23 cellular contexts compared by ENCODE assay signal in the genomic region with DNA sequence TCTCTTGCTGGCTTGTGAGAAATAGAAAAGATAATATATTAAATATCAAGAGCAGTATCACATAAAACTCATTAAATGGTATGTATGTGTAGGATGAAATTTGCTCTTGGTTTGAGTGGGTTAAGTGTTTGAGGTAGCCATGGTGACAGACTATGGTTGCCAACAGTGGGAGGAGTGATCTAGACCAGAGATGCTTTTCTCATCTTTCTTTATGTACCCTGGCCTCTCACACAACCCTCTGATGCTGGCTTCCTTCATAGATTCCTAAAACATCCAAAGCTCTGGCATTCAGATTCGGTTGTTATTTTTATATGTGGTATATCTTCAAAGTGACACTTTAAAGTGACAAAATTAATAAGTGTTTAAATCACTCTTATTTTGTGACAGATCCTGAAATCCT. TPM values are rescaled to one million over a fixed set of nuclear protein-coding genes. Genes with fewer than 3 reads are reported as not detected.
DNase-seq lines count a peak whose midpoint lies in the region; ATAC-seq and TF ChIP-seq lines count a peak whose summit lies in the region.
"Had no signal": no experiment of that assay in that cellular context is flagged by ENCODE, and none has a peak within 500 bp of the region (broad histone marks: within the 10 kb centered on the region; RNA-seq: fewer than 3 reads in every experiment).

No MANE protein-coding gene starts in this region.

- DNase-seq in GM23338 (ENCODE audit: low spot score): no peak
- DNase-seq in HT-29 (ENCODE audit: low spot score): peak; percentile 6
- peak; percentile 14 for DNase-seq in NCI-H748 treated with DMSO at 0.1 percent for 48 hours (lab: John Stamatoyannopoulos, UW)
- no peak for DNase-seq in caudate nucleus (lab: John Stamatoyannopoulos, UW)
- DNase-seq in tibial artery: no peak
- DNase-seq in HFFc6: no peak
- DNase-seq: CD4-positive, CD25-positive, alpha-beta regulatory T cell; GOT3; HCEC 1CT; Karpas-422; NCI-H1436 treated with DMSO at 0.1 percent for 48 hours; NCI-H1930; NCI-H2171; NCI-H345; NCI-H526; Peyer's patch; SJCRH30; T-helper 1 cell had no signal

- intact Hi-C loops in tibial artery (cut with DNase I; ENCODE audit: low total_unique reads): no loop called here

- H3K27ac ChIP-seq in GM23338 (ENCODE audit: low read depth): no peak overlapping the region
- peak overlapping the region; percentile 62 for H3K27ac ChIP-seq in neural cell (ENCODE audit: low read length)
- H3K27ac ChIP-seq in caudate nucleus (ENCODE audit: low read depth, low read length): no peak overlapping the region
- H3K27ac ChIP-seq in tibial artery: no peak overlapping the region
- H3K27ac ChIP-seq: Peyer's patch, SJCRH30 had no signal

- H3K9me3 Mint-ChIP-seq in GM23338 (no peaks in the 10 kb centered on the region), HFFc6 (no peaks in the 10 kb centered on the region)

- H3K36me3 Mint-ChIP-seq in GM23338 (ENCODE audit: low read depth) (no peaks in the 10 kb centered on the region), HFFc6 (ENCODE audit: low read depth) (no peaks in the 10 kb centered on the region)
- H3K36me3 Mint-ChIP-seq: CD4-positive, CD25-positive, alpha-beta regulatory T cell had no signal

- H3K27me3 Mint-ChIP-seq in GM23338 (ENCODE audit: insufficient read depth, low read depth, poor library complexity) (no peaks in the 10 kb centered on the region), HFFc6 (ENCODE audit: insufficient read depth) (peaks cover 3% of the 10 kb centered on the region)
- H3K27me3 Mint-ChIP-seq: CD4-positive, CD25-positive, alpha-beta regulatory T cell had no signal

- H3K27me3 ChIP-seq in GM23338 (ENCODE audit: insufficient read depth) (no peaks in the 10 kb centered on the region), neural cell (ENCODE audit: insufficient read depth, low read depth, low read length) (no peaks in the 10 kb centered on the region), tibial artery (no peaks in the 10 kb centered on the region)
- H3K27me3 ChIP-seq: Peyer's patch, SJCRH30 had no signal

- no peaks in the 10 kb centered on the region for H3K9me2 ChIP-seq in GM23338 (ENCODE audit: insufficient read depth)
- H3K9me2 ChIP-seq in neural cell (ENCODE audit: insufficient read depth, low read length): no peaks in the 10 kb centered on the region

- H3K4me2 ChIP-seq in GM23338 (no peak overlapping the region), neural cell (ENCODE audit: low read length) (peak overlapping the region; percentile 13)

- H3K4me1 Mint-ChIP-seq in GM23338 (peaks cover 6% of the 10 kb centered on the region; the same call in 2 of the 3 replicates), HFFc6 (ENCODE audit: low read depth) (no peaks in the 10 kb centered on the region)
- H3K4me1 Mint-ChIP-seq: CD4-positive, CD25-positive, alpha-beta regulatory T cell had no signal

- H3K79me2 ChIP-seq in GM23338 (replicated peaks; ENCODE audit: insufficient read depth): no peaks in the 10 kb centered on the region
- no peaks in the 10 kb centered on the region for H3K79me2 ChIP-seq in neural cell (replicated peaks; ENCODE audit: insufficient read depth, low read length)

- H2AFZ ChIP-seq in GM23338: 0 out of 2 replicates have a peak overlapping the region, but pooled peaks have one; percentile 7
- no peak overlapping the region for H2AFZ ChIP-seq in neural cell (ENCODE audit: low read depth, low read length)

- TF ChIP-seq CTCF in GM23338 (conservative IDR thresholded peaks at IDR 0.05; ENCODE audit: low read depth in 2 of 2): no peak
- no peak for TF ChIP-seq CTCF in neural cell (IDR thresholded peaks at IDR 0.05; ENCODE audit: poor library complexity, severe bottlenecking)
- TF ChIP-seq CTCF in tibial artery (IDR thresholded peaks at IDR 0.05): no peak
- TF ChIP-seq CTCF in HFFc6 (IDR thresholded peaks at IDR 0.05): no peak

- no peak for TF ChIP-seq RAD21 in neural cell (conservative IDR thresholded peaks at IDR 0.05)

- TF ChIP-seq EP300 in neural cell (conservative IDR thresholded peaks at IDR 0.05; ENCODE audit: poor library complexity, severe bottlenecking): no peak

- H3K4me3 Mint-ChIP-seq in GM23338 (no peak overlapping the region), HFFc6 (no peak overlapping the region)
- H3K4me3 Mint-ChIP-seq: CD4-positive, CD25-positive, alpha-beta regulatory T cell had no signal

- H3K27ac Mint-ChIP-seq in GM23338 (no peak overlapping the region), HFFc6 (no peak overlapping the region)
- H3K27ac Mint-ChIP-seq: CD4-positive, CD25-positive, alpha-beta regulatory T cell had no signal

- no peaks in the 10 kb centered on the region for H3K9me3 ChIP-seq in neural cell (ENCODE audit: low read length)
- no peaks in the 10 kb centered on the region for H3K9me3 ChIP-seq in tibial artery
- H3K9me3 ChIP-seq: Peyer's patch, SJCRH30 had no signal

- ATAC-seq in GM23338: no peak

- H4K20me1 ChIP-seq in GM23338 (replicated peaks; ENCODE audit: insufficient read depth) (no peaks in the 10 kb centered on the region), neural cell (ENCODE audit: insufficient read depth) (no peaks in the 10 kb centered on the region)

- H3K4me1 ChIP-seq in GM23338 (ENCODE audit: insufficient read depth) (no peaks in the 10 kb centered on the region), tibial artery (no peaks in the 10 kb centered on the region)
- H3K4me1 ChIP-seq: Peyer's patch, SJCRH30 had no signal

- H3F3A ChIP-seq in GM23338 (replicated peaks; ENCODE audit: low read depth) (no peaks in the 10 kb centered on the region), neural cell (ENCODE audit: insufficient read depth, low read length, poor library complexity, severe bottlenecking) (no peaks in the 10 kb centered on the region)

- peak overlapping the region; percentile 28 for H3K9ac ChIP-seq in neural cell (ENCODE audit: low read length)

- no peak overlapping the region for H3K4me3 ChIP-seq in GM23338
- peak overlapping the region; percentile 19 for H3K4me3 ChIP-seq in neural cell (ENCODE audit: low read length)
- no peak overlapping the region for H3K4me3 ChIP-seq in tibial artery
- H3K4me3 ChIP-seq: Peyer's patch, SJCRH30 had no signal

- H3K36me3 ChIP-seq in GM23338 (ENCODE audit: insufficient read depth): no peaks in the 10 kb centered on the region
- no peaks in the 10 kb centered on the region for H3K36me3 ChIP-seq in neural cell (ENCODE audit: insufficient read depth, low read length)
- no peaks in the 10 kb centered on the region for H3K36me3 ChIP-seq in tibial artery
- H3K36me3 ChIP-seq: Peyer's patch, SJCRH30 had no signal

TF ChIP-seq in GM23338, 12 proteins besides CTCF, POLR2A, EP300 and RAD21 (continues in another document):
- no peak for TF ChIP-seq ZNF114 (CRISPR knock-in tag; IDR thresholded peaks at IDR 0.05)
- TF ChIP-seq NANOG (IDR thresholded peaks at IDR 0.05; ENCODE audit: borderline replicate concordance): no peak
- TF ChIP-seq POLR2AphosphoS5 (IDR thresholded peaks at IDR 0.05; ENCODE audit: low read depth): no peak
- no peak for TF ChIP-seq JUNB (IDR thresholded peaks at IDR 0.05; ENCODE audit: unreplicated experiment)
- TF ChIP-seq EZH2 (IDR thresholded peaks at IDR 0.05; ENCODE audit: low read depth, unreplicated experiment): no peak
- TF ChIP-seq CREB1 (CRISPR knock-in tag; IDR thresholded peaks at IDR 0.05; ENCODE audit: low read depth): no peak
- TF ChIP-seq ZNF331 (CRISPR knock-in tag; IDR thresholded peaks at IDR 0.05; ENCODE audit: low read depth): no peak
- TF ChIP-seq, protein P1, sequence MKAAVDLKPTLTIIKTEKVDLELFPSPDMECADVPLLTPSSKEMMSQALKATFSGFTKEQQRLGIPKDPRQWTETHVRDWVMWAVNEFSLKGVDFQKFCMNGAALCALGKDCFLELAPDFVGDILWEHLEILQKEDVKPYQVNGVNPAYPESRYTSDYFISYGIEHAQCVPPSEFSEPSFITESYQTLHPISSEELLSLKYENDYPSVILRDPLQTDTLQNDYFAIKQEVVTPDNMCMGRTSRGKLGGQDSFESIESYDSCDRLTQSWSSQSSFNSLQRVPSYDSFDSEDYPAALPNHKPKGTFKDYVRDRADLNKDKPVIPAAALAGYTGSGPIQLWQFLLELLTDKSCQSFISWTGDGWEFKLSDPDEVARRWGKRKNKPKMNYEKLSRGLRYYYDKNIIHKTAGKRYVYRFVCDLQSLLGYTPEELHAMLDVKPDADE (IDR thresholded peaks at IDR 0.05): no peak

TF ChIP-seq in neural cell, 6 proteins besides CTCF, POLR2A, EP300 and RAD21 (continues in another document):
- no peak for TF ChIP-seq TAF1 (IDR thresholded peaks at IDR 0.05; ENCODE audit: low read depth)
- no peak for TF ChIP-seq SMC3 (conservative IDR thresholded peaks at IDR 0.05; ENCODE audit: poor library complexity)
- TF ChIP-seq MXI1 (conservative IDR thresholded peaks at IDR 0.05; ENCODE audit: poor library complexity, severe bottlenecking): no peak
- TF ChIP-seq, protein P2, sequence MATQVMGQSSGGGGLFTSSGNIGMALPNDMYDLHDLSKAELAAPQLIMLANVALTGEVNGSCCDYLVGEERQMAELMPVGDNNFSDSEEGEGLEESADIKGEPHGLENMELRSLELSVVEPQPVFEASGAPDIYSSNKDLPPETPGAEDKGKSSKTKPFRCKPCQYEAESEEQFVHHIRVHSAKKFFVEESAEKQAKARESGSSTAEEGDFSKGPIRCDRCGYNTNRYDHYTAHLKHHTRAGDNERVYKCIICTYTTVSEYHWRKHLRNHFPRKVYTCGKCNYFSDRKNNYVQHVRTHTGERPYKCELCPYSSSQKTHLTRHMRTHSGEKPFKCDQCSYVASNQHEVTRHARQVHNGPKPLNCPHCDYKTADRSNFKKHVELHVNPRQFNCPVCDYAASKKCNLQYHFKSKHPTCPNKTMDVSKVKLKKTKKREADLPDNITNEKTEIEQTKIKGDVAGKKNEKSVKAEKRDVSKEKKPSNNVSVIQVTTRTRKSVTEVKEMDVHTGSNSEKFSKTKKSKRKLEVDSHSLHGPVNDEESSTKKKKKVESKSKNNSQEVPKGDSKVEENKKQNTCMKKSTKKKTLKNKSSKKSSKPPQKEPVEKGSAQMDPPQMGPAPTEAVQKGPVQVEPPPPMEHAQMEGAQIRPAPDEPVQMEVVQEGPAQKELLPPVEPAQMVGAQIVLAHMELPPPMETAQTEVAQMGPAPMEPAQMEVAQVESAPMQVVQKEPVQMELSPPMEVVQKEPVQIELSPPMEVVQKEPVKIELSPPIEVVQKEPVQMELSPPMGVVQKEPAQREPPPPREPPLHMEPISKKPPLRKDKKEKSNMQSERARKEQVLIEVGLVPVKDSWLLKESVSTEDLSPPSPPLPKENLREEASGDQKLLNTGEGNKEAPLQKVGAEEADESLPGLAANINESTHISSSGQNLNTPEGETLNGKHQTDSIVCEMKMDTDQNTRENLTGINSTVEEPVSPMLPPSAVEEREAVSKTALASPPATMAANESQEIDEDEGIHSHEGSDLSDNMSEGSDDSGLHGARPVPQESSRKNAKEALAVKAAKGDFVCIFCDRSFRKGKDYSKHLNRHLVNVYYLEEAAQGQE (IDR thresholded peaks at IDR 0.05; ENCODE audit: borderline replicate concordance): peak; percentile 53

RNA-seq across cellular contexts. Expression of a gene that starts 9.0 kb away (rescaled TPM):
- not detected in 2 replicates for total RNA-seq in GM23338 (2014; rRNA removed; shearing (Covaris generic))
- polyA plus RNA-seq in GM23338 (2016; fragmentation: Nextera tagmentation; extraction: Ambion mirVana): not detected in 2 replicates
- not detected in 2 replicates for total RNA-seq in HT-29 (2014; rRNA removed; shearing (Covaris generic))
- polyA plus RNA-seq in neural cell: 0.32 TPM in 1 of 2 replicates, not detected in the other
- polyA minus RNA-seq in neural cell: 0.49 and 1.0 TPM in 2 replicates
- total RNA-seq in HFFc6 (2021; fragmentation: NEBNext Ultra II Directional; extraction: Animal tissue kit (Norgen Biotek cat#: 25700)): not detected
- total RNA-seq: CD4-positive, CD25-positive, alpha-beta regulatory T cell; G401; MCF 10A; OCI-LY7 had no signal
- polyA plus RNA-seq: BJ; CD4-positive, CD25-positive, alpha-beta regulatory T cell had no signal

Comparison
In these comparisons a context has a peak if more than half of its experiments do, and no peak if none do; other contexts are left out.
1. DNase-seq: peak in HT-29 (single experiment) and NCI-H748 treated with DMSO at 0.1 percent for 48 hours (single experiment); none in GM23338 (single experiment), caudate nucleus (0 of 61), tibial artery (0 of 2) and HFFc6 (single experiment).